29 cellular contexts compared by ENCODE assay signal in the genomic region with DNA sequence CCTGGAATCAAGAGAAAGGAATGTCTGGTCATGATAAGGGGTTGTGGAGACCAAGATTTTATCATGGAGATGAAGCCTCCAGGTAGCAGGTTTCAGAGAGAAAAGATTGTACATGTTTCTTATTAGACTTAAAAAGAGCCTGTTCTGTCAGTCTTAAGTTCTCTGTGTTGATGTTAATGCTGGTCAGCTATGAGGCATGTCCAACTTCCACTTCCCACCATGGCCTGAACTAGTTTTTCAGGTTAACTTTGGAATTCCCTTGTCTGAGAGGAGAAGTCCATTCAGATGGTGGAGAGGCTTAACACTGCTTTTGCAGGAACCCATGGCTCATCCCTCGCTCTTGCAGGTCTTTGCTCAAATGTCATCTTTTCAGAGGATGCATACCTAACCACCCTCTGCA.
"Had no signal": no experiment of that assay in that cellular context is flagged by ENCODE, and none has a peak within 500 bp of the region (broad histone marks: within the 10 kb centered on the region; RNA-seq: fewer than 3 reads in every experiment).

No MANE protein-coding gene starts in this region.

- H3K4me3 Mint-ChIP-seq: activated CD4-positive, alpha-beta memory T cell treated with anti-CD3 and anti-CD28 coated beads, Interleukin-2, amount 10 ng/mL, durations not matched to agents 7 days and 5 days; activated CD4-positive, alpha-beta T cell treated with anti-CD3 and anti-CD28 coated beads for 36 hours; activated CD4-positive, alpha-beta T cell treated with anti-CD3 and anti-CD28 coated beads, Interleukin-2, amount 10 ng/mL, durations not matched to agents 7 days and 5 days; activated naive CD4-positive, alpha-beta T cell treated with anti-CD3 and anti-CD28 coated beads, Interleukin-2, amount 10 ng/mL, durations not matched to agents 7 days and 5 days; activated naive CD8-positive, alpha-beta T cell treated with anti-CD3 and anti-CD28 coated beads, Interleukin-2, amount 10 ng/mL, durations not matched to agents 7 days and 5 days; activated T-cell treated with anti-CD3 and anti-CD28 coated beads, Interleukin-2, amount 50 U/mL, for 24 hours; activated T-cell treated with anti-CD3 and anti-CD28 coated beads, Interleukin-2, amount 50 U/mL, for 72 hours; brain; effector memory CD8-positive, alpha-beta T cell had no signal

- H3K27ac ChIP-seq: ascending aorta, esophagus muscularis mucosa, foreskin keratinocyte, gastrocnemius medialis had no signal

- H3K27me3 ChIP-seq: ascending aorta, esophagus muscularis mucosa, foreskin keratinocyte, gastrocnemius medialis had no signal

- H3K36me3 Mint-ChIP-seq: activated naive CD4-positive, alpha-beta T cell treated with anti-CD3 and anti-CD28 coated beads, Interleukin-2, amount 50 U/mL, for 72 hours; brain had no signal

- H3K27ac Mint-ChIP-seq: activated CD4-positive, alpha-beta memory T cell treated with anti-CD3 and anti-CD28 coated beads, Interleukin-2, amount 10 ng/mL, durations not matched to agents 7 days and 5 days; activated CD4-positive, alpha-beta T cell treated with anti-CD3 and anti-CD28 coated beads for 36 hours; activated CD4-positive, alpha-beta T cell treated with anti-CD3 and anti-CD28 coated beads, Interleukin-2, amount 10 ng/mL, durations not matched to agents 7 days and 5 days; activated naive CD4-positive, alpha-beta T cell treated with anti-CD3 and anti-CD28 coated beads, Interleukin-2, amount 10 ng/mL, durations not matched to agents 7 days and 5 days; activated naive CD4-positive, alpha-beta T cell treated with anti-CD3 and anti-CD28 coated beads, Interleukin-2, amount 50 U/mL, for 72 hours; activated naive CD8-positive, alpha-beta T cell treated with anti-CD3 and anti-CD28 coated beads, Interleukin-2, amount 10 ng/mL, durations not matched to agents 7 days and 5 days; activated T-cell treated with anti-CD3 and anti-CD28 coated beads, Interleukin-2, amount 50 U/mL, for 24 hours; activated T-cell treated with anti-CD3 and anti-CD28 coated beads, Interleukin-2, amount 50 U/mL, for 72 hours; brain; effector memory CD8-positive, alpha-beta T cell had no signal

- H3K4me3 ChIP-seq: ascending aorta, esophagus muscularis mucosa, gastrocnemius medialis had no signal

- H3K36me3 ChIP-seq: ascending aorta, esophagus muscularis mucosa, gastrocnemius medialis had no signal

- H3K9me3 Mint-ChIP-seq: activated CD4-positive, alpha-beta T cell treated with anti-CD3 and anti-CD28 coated beads, Interleukin-2, amount 10 ng/mL, durations not matched to agents 7 days and 5 days; activated naive CD4-positive, alpha-beta T cell treated with anti-CD3 and anti-CD28 coated beads, Interleukin-2, amount 50 U/mL, for 72 hours; activated naive CD8-positive, alpha-beta T cell treated with anti-CD3 and anti-CD28 coated beads, Interleukin-2, amount 10 ng/mL, durations not matched to agents 7 days and 5 days; activated T-cell treated with anti-CD3 and anti-CD28 coated beads, Interleukin-2, amount 50 U/mL, for 24 hours; activated T-cell treated with anti-CD3 and anti-CD28 coated beads, Interleukin-2, amount 50 U/mL, for 72 hours; brain; effector memory CD8-positive, alpha-beta T cell had no signal

- FAIRE-seq: colon had no signal

- H3K27me3 Mint-ChIP-seq: activated CD4-positive, alpha-beta T cell treated with anti-CD3 and anti-CD28 coated beads for 36 hours; activated CD4-positive, alpha-beta T cell treated with anti-CD3 and anti-CD28 coated beads, Interleukin-2, amount 10 ng/mL, durations not matched to agents 7 days and 5 days; activated naive CD4-positive, alpha-beta T cell treated with anti-CD3 and anti-CD28 coated beads, Interleukin-2, amount 10 ng/mL, durations not matched to agents 7 days and 5 days; activated naive CD8-positive, alpha-beta T cell treated with anti-CD3 and anti-CD28 coated beads, Interleukin-2, amount 10 ng/mL, durations not matched to agents 7 days and 5 days; activated T-cell treated with anti-CD3 and anti-CD28 coated beads, Interleukin-2, amount 50 U/mL, for 24 hours; effector memory CD8-positive, alpha-beta T cell had no signal

- ATAC-seq: activated CD4-positive, alpha-beta T cell treated with anti-CD3 and anti-CD28 coated beads for 36 hours; activated T-cell treated with anti-CD3 and anti-CD28 coated beads, Interleukin-2, amount 50 U/mL, for 72 hours; effector memory CD8-positive, alpha-beta T cell; foreskin keratinocyte; gastrocnemius medialis had no signal

- DNase-seq: activated CD4-positive, alpha-beta memory T cell treated with anti-CD3 and anti-CD28 coated beads, Interleukin-2, amount 10 ng/mL, durations not matched to agents 7 days and 5 days; activated CD4-positive, alpha-beta T cell treated with anti-CD3 and anti-CD28 coated beads for 36 hours; activated CD4-positive, alpha-beta T cell treated with anti-CD3 and anti-CD28 coated beads, Interleukin-2, amount 10 ng/mL, durations not matched to agents 7 days and 5 days; activated CD4-positive, alpha-beta T cell treated with anti-CD3 and anti-CD28 coated beads, Interleukin-2, amount 50 U/mL, for 4 hours; activated CD4-positive, CD25-positive, alpha-beta regulatory T cell; activated CD4-positive, CD25-positive, alpha-beta regulatory T cell treated with anti-CD3 and anti-CD28 coated beads, Interleukin-2, amount 50 U/mL, for 72 hours; activated CD8-positive, alpha-beta memory T cell treated with anti-CD3 and anti-CD28 coated beads, Interleukin-2, amount 50 U/mL, for 48 hours; activated gamma-delta T cell; activated naive CD4-positive, alpha-beta T cell; activated naive CD4-positive, alpha-beta T cell treated with anti-CD3 and anti-CD28 coated beads, Interleukin-2, amount 10 ng/mL, durations not matched to agents 7 days and 5 days; activated naive CD8-positive, alpha-beta T cell treated with anti-CD3 and anti-CD28 coated beads, Interleukin-2, amount 10 ng/mL, durations not matched to agents 7 days and 5 days; activated T-cell treated with anti-CD3 and anti-CD28 coated beads for 4 hours; activated T-cell treated with anti-CD3 and anti-CD28 coated beads, Interleukin-2, amount 50 U/mL, for 24 hours; activated T-cell treated with anti-CD3 and anti-CD28 coated beads, Interleukin-2, amount 50 U/mL, for 72 hours; caudate nucleus; cortex of kidney; dermis blood vessel endothelial cell; effector CD4-positive, alpha-beta T cell; effector memory CD8-positive, alpha-beta T cell; erythroblast; foreskin keratinocyte; gastrocnemius medialis; glutamatergic neuron; T-helper 2 cell had no signal

- H3K4me1 ChIP-seq: ascending aorta, esophagus muscularis mucosa, gastrocnemius medialis had no signal

- H3K9me3 ChIP-seq: ascending aorta, esophagus muscularis mucosa, gastrocnemius medialis had no signal
